ENCODE assay signal across 10 cellular contexts in the genomic region with DNA sequence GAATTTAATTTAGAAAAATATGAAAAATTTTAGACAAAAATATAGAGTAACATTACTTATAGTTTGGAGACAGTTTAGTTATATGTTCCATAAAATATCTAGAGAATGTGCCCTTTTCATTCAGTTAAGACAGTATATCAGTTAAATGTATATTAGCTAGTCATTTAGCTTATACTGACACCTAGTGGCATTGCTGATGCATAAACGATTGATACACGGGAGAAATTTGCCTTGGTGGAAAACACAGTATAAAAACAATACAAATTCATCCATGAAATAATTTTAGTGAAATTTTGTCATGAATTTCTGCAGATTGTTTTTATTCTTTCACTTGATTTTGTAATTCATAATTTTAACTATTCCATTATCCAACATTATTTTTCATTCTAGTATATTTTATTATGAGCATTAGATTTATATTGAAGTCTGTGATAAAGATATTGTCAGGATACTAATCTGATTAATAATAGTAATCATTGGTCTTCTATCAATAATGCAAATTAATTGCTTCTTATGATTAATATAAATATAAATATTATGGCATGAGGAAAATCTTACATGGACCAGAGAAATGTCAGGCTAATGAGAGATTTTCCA.
A peak's percentile ranks its signal among the peaks of the same experiment; 100 is the strongest.
DNase-seq lines count a peak whose midpoint lies in the region; ATAC-seq, FAIRE-seq and TF ChIP-seq lines count a peak whose summit lies in the region.
"Had no signal": no experiment of that assay in that cellular context is flagged by ENCODE, and none has a peak within 500 bp of the region (broad histone marks: within the 10 kb centered on the region; RNA-seq: fewer than 3 reads in every experiment).

No MANE protein-coding gene starts in this region.

- no peak overlapping the region for H3K9ac ChIP-seq in OCI-LY1 (ENCODE audit: low read length)

- no peak overlapping the region for H3K4me2 ChIP-seq in OCI-LY1 (ENCODE audit: low read length)

- ATAC-seq in GM19455 (IDR thresholded peaks at IDR 0.05; ENCODE audit: unreplicated experiment) (peak; percentile 78), HG03571 (IDR thresholded peaks at IDR 0.05; ENCODE audit: unreplicated experiment) (peak; percentile 70), GM19023 (IDR thresholded peaks at IDR 0.05; ENCODE audit: unreplicated experiment) (no peak)

- H3K79me2 ChIP-seq in OCI-LY1 (ENCODE audit: insufficient read depth, low read length) = no peaks in the 10 kb centered on the region

- no peaks in the 10 kb centered on the region for H3K27me3 ChIP-seq in OCI-LY1 (ENCODE audit: insufficient read depth, low read length)
- H3K27me3 ChIP-seq in ovary = no peaks in the 10 kb centered on the region
- H3K27me3 ChIP-seq: neutrophil had no signal

- H3K27ac ChIP-seq in OCI-LY1 (ENCODE audit: low read depth, low read length, poor library complexity, severe bottlenecking) (no peak overlapping the region), ovary (no peak overlapping the region)
- H3K27ac ChIP-seq: neutrophil had no signal

- no peaks in the 10 kb centered on the region for H3K9me3 Mint-ChIP-seq in activated T-helper 2 cell treated with anti-CD3 and anti-CD28 coated beads, Interferon-gamma antibody, Interleukin-2, Interleukin-4, amounts not matched to agents 10 μg/mL and 5 μg/mL and 100 μg/mL, durations not matched to agents 14 hours and 24 hours and 36 hours
- H3K9me3 Mint-ChIP-seq: T-helper 1 cell treated with Interleukin-12 subunit alpha and Interleukin-12 subunit beta and Interleukin-4 antibody, amounts not matched to agents 30 μg/mL and 1 μg/mL, for 36 hours had no signal

- H3K4me3 Mint-ChIP-seq in activated T-helper 2 cell treated with anti-CD3 and anti-CD28 coated beads, Interferon-gamma antibody, Interleukin-2, Interleukin-4, amounts not matched to agents 10 μg/mL and 5 μg/mL and 100 μg/mL, durations not matched to agents 14 hours and 24 hours and 36 hours (ENCODE audit: low read depth) = no peak overlapping the region
- H3K4me3 Mint-ChIP-seq: T-helper 1 cell treated with Interleukin-12 subunit alpha and Interleukin-12 subunit beta and Interleukin-4 antibody, amounts not matched to agents 30 μg/mL and 1 μg/mL, for 36 hours had no signal

- intact Hi-C loops in ovary (cut with DNase I) = no loop called here
- intact Hi-C loops in activated T-helper 2 cell treated with anti-CD3 and anti-CD28 coated beads, Interferon-gamma antibody, Interleukin-2, Interleukin-4, amounts not matched to agents 10 μg/mL and 5 μg/mL and 100 μg/mL, durations not matched to agents 14 hours and 24 hours and 36 hours (cut with micrococcal nuclease) = loop anchor here (1.0 kb wide), 2 partner anchors 555 to 599 kb away; no protein-coding TSS in a partner anchor

- H3K27me3 Mint-ChIP-seq in activated T-helper 2 cell treated with anti-CD3 and anti-CD28 coated beads, Interferon-gamma antibody, Interleukin-2, Interleukin-4, amounts not matched to agents 10 μg/mL and 5 μg/mL and 100 μg/mL, durations not matched to agents 14 hours and 24 hours and 36 hours (ENCODE audit: low read depth) = no peaks in the 10 kb centered on the region

- H3K4me1 ChIP-seq in OCI-LY1 (ENCODE audit: insufficient read depth, low read length, severe bottlenecking) (no peaks in the 10 kb centered on the region), ovary (ENCODE audit: insufficient read depth) (no peaks in the 10 kb centered on the region)

- H3K9me2 ChIP-seq in OCI-LY1 (ENCODE audit: low read depth, low read length) = no peaks in the 10 kb centered on the region

- H3K9me3 ChIP-seq in OCI-LY1 (ENCODE audit: low read length) = no peaks in the 10 kb centered on the region
- H3K9me3 ChIP-seq in ovary = no peaks in the 10 kb centered on the region
- H3K9me3 ChIP-seq: neutrophil had no signal

- no peaks in the 10 kb centered on the region for H3K36me3 Mint-ChIP-seq in activated T-helper 2 cell treated with anti-CD3 and anti-CD28 coated beads, Interferon-gamma antibody, Interleukin-2, Interleukin-4, amounts not matched to agents 10 μg/mL and 5 μg/mL and 100 μg/mL, durations not matched to agents 14 hours and 24 hours and 36 hours (ENCODE audit: low read depth)

- TF ChIP-seq EP300 in ovary (IDR thresholded peaks at IDR 0.05) = no peak

- no peaks in the 10 kb centered on the region for H4K20me1 ChIP-seq in OCI-LY1 (ENCODE audit: insufficient read depth, low read length)

- no peak overlapping the region for H3K27ac Mint-ChIP-seq in activated T-helper 2 cell treated with anti-CD3 and anti-CD28 coated beads, Interferon-gamma antibody, Interleukin-2, Interleukin-4, amounts not matched to agents 10 μg/mL and 5 μg/mL and 100 μg/mL, durations not matched to agents 14 hours and 24 hours and 36 hours
- H3K27ac Mint-ChIP-seq: T-helper 1 cell treated with Interleukin-12 subunit alpha and Interleukin-12 subunit beta and Interleukin-4 antibody, amounts not matched to agents 30 μg/mL and 1 μg/mL, for 36 hours had no signal

- H3K36me3 ChIP-seq in OCI-LY1 (ENCODE audit: insufficient read depth, low read length) (no peaks in the 10 kb centered on the region), ovary (no peaks in the 10 kb centered on the region)
- H3K36me3 ChIP-seq: neutrophil had no signal

- TF ChIP-seq CTCF in OCI-LY1 (IDR thresholded peaks at IDR 0.05; ENCODE audit: low read length) (peak; percentile 70), ovary (IDR thresholded peaks at IDR 0.05) (peak in 2 of 3 donors; percentile 24 to 28)

- no peaks in the 10 kb centered on the region for H3K4me1 Mint-ChIP-seq in activated T-helper 2 cell treated with anti-CD3 and anti-CD28 coated beads, Interferon-gamma antibody, Interleukin-2, Interleukin-4, amounts not matched to agents 10 μg/mL and 5 μg/mL and 100 μg/mL, durations not matched to agents 14 hours and 24 hours and 36 hours (ENCODE audit: low read depth)

- DNase-seq in DMS53 treated with DMSO at 0.1 percent for 48 hours (lab: John Stamatoyannopoulos, UW; ENCODE audit: unreplicated experiment) = peak; percentile 34
- DNase-seq in ovary = no peak
- no peak for DNase-seq in activated T-helper 2 cell treated with anti-CD3 and anti-CD28 coated beads, Interferon-gamma antibody, Interleukin-2, Interleukin-4, amounts not matched to agents 10 μg/mL and 5 μg/mL and 100 μg/mL, durations not matched to agents 14 hours and 24 hours and 36 hours (ENCODE audit: low spot score)

- TF ChIP-seq POLR2A in ovary (IDR thresholded peaks at IDR 0.05) = no peak

- no peaks in the 10 kb centered on the region for H3F3A ChIP-seq in OCI-LY1 (ENCODE audit: insufficient read depth, low read length)

- no peak overlapping the region for H2AFZ ChIP-seq in OCI-LY1 (ENCODE audit: low read length)

- no peak overlapping the region for H3K4me3 ChIP-seq in OCI-LY1 (ENCODE audit: low read depth, low read length, poor library complexity, severe bottlenecking)
- no peak overlapping the region for H3K4me3 ChIP-seq in ovary

- WGBS in ovary, 3 donors = 0% methylated on average over 2 of the region's 2 CpGs

- FAIRE-seq in endometrium (lab: Jason Lieb, UNC) = peak; percentile 97
